Comparison of ENCODE assay signal across 1 cellular context in the genomic region with DNA sequence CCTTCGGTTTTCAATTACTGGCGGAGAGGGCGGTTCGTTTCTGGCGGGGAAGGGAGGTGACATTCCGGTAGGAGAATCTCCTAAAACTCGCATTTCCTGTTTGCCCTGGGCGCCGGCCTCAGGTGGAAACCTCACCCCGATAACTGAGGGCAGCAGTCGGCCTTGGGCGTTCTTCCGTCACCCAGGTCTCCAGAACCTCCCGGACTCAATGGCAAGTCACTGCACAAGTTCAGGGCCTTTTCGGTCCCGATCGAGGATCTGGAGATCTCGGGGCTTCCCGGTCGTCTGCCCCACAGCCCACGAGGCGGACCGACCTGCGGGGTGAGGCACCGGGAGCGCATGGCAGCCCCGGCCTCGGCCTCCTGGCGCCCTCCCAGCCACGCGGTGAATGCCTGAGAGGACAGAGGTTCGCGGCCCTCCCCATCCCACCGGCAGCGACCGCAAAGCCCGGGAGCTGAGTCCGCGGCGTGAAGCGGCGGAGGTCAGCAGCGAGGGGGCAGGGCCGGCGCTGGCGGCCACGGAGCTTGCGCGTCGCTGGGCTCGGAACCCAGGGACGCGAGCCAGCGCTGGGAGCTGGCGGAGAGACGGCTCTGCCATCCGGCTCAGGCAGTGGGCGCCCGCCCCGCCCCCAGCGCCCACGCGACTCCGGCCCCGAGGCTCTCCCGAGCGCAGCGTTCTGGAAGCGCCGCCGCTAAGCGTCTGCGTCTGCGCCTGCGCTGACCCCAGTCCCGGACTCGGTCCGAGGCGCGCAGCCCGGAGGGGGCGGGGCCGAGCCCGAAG.
TF ChIP-seq lines count a peak whose summit lies in the region.

No MANE protein-coding gene starts in this region.

TF ChIP-seq in HepG2, 621 proteins besides CTCF, POLR2A, EP300 and RAD21 (continues in another document):
- TF ChIP-seq EZH2 (conservative IDR thresholded peaks at IDR 0.05; ENCODE audit: low read depth, low read length) (no peak), MAFG (CRISPR knock-in tag; IDR thresholded peaks at IDR 0.05) (no peak), CBX5 (CRISPR knock-in tag; IDR thresholded peaks at IDR 0.05; ENCODE audit: borderline replicate concordance) (no peak; the same call in 1 of the 2 replicates), NFRKB (IDR thresholded peaks at IDR 0.05) (no peak), PHF21A (CRISPR knock-in tag; IDR thresholded peaks at IDR 0.05) (peak; percentile 81), NR1H2 (CRISPR knock-in tag; IDR thresholded peaks at IDR 0.05; ENCODE audit: borderline replicate concordance, low read depth) (peak; percentile 22; the same call in 1 of the 2 replicates), RFX1 (IDR thresholded peaks at IDR 0.05) (no peak), REXO4 (CRISPR knock-in tag; IDR thresholded peaks at IDR 0.05; ENCODE audit: borderline replicate concordance) (peak; percentile 61; the same call in 1 of the 2 replicates), ZNF10 (CRISPR knock-in tag; IDR thresholded peaks at IDR 0.05; ENCODE audit: borderline replicate concordance, low read depth) (no peak), ZNF367 (CRISPR knock-in tag; IDR thresholded peaks at IDR 0.05; ENCODE audit: borderline replicate concordance) (peak; percentile 62; the same call in 1 of the 2 replicates), ZNF652 (CRISPR knock-in tag; IDR thresholded peaks at IDR 0.05; ENCODE audit: borderline replicate concordance, low read depth) (no peak), KDM2A (CRISPR knock-in tag; IDR thresholded peaks at IDR 0.05; ENCODE audit: borderline replicate concordance, low read depth) (no peak; the same call in none of the 2 replicates), ZNF496 (CRISPR knock-in tag; IDR thresholded peaks at IDR 0.05; ENCODE audit: insufficient replicate concordance) (no peak), ZNF224 (CRISPR knock-in tag; IDR thresholded peaks at IDR 0.05) (no peak), ZNF556 (CRISPR knock-in tag; IDR thresholded peaks at IDR 0.05; ENCODE audit: borderline replicate concordance) (0 out of 2 replicates have a peak, but pooled peaks have one; percentile 49), ARNTL (CRISPR knock-in tag; IDR thresholded peaks at IDR 0.05) (no peak), ZNF468 (CRISPR knock-in tag; IDR thresholded peaks at IDR 0.05) (0 out of 2 replicates have a peak, but pooled peaks have one; percentile 65), ZFP62 (CRISPR knock-in tag; IDR thresholded peaks at IDR 0.05) (no peak), DPF2 (CRISPR knock-in tag; IDR thresholded peaks at IDR 0.05; ENCODE audit: borderline replicate concordance, low read depth) (no peak), ZNF879 (CRISPR knock-in tag; IDR thresholded peaks at IDR 0.05) (no peak), ZC3H13 (CRISPR knock-in tag; IDR thresholded peaks at IDR 0.05) (0 out of 2 replicates have a peak, but pooled peaks have one; percentile 66), CHD2 (IDR thresholded peaks at IDR 0.05; ENCODE audit: low read depth, low read length) (no peak), ZNF678 (CRISPR knock-in tag; IDR thresholded peaks at IDR 0.05) (no peak), TMF1 (CRISPR knock-in tag; IDR thresholded peaks at IDR 0.05; ENCODE audit: low read depth) (peak; percentile 92), SMAD3 (CRISPR knock-in tag; IDR thresholded peaks at IDR 0.05) (0 out of 2 replicates have a peak, but pooled peaks have one; percentile 36), ZNF569 (CRISPR knock-in tag; IDR thresholded peaks at IDR 0.05; ENCODE audit: borderline replicate concordance) (no peak), LRRFIP1 (CRISPR knock-in tag; conservative IDR thresholded peaks at IDR 0.05) (no peak), ZNF326 (CRISPR knock-in tag; IDR thresholded peaks at IDR 0.05; ENCODE audit: borderline replicate concordance) (no peak), ZIK1 (CRISPR knock-in tag; IDR thresholded peaks at IDR 0.05; ENCODE audit: borderline replicate concordance, low read depth) (peak; percentile 44; the same call in 1 of the 2 replicates), ZNF788 (CRISPR knock-in tag; IDR thresholded peaks at IDR 0.05; ENCODE audit: borderline replicate concordance) (peak; percentile 52; the same call in 1 of the 2 replicates), ZNF329 (CRISPR knock-in tag; IDR thresholded peaks at IDR 0.05; ENCODE audit: low read depth) (no peak), MLLT10 (CRISPR knock-in tag; IDR thresholded peaks at IDR 0.05) (no peak), RFXANK (CRISPR knock-in tag; IDR thresholded peaks at IDR 0.05) (no peak), ZNF205 (CRISPR knock-in tag; IDR thresholded peaks at IDR 0.05) (0 out of 2 replicates have a peak, but pooled peaks have one; percentile 28), KMT2B (CRISPR knock-in tag; IDR thresholded peaks at IDR 0.05) (peak; percentile 10; the same call in 1 of the 2 replicates), E2F2 (CRISPR knock-in tag; IDR thresholded peaks at IDR 0.05; ENCODE audit: borderline replicate concordance) (no peak), POLR2G (IDR thresholded peaks at IDR 0.05; ENCODE audit: low read depth, low read length) (peak; percentile 83), ZMAT5 (CRISPR knock-in tag; IDR thresholded peaks at IDR 0.05; ENCODE audit: borderline replicate concordance, low read depth) (no peak)
- TF ChIP-seq, protein P1, sequence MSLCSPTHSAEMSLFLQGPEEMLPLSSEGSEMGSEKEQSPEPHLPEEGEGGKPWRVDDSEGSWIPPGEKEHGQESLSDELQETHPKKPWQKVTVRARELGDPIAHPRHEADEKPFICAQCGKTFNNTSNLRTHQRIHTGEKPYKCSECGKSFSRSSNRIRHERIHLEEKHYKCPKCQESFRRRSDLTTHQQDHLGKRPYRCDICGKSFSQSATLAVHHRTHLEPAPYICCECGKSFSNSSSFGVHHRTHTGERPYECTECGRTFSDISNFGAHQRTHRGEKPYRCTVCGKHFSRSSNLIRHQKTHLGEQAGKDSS (CRISPR knock-in tag; IDR thresholded peaks at IDR 0.05; ENCODE audit: borderline replicate concordance, low read depth): no peak
- TF ChIP-seq, protein P2, sequence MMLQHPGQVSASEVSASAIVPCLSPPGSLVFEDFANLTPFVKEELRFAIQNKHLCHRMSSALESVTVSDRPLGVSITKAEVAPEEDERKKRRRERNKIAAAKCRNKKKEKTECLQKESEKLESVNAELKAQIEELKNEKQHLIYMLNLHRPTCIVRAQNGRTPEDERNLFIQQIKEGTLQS (CRISPR knock-in tag; IDR thresholded peaks at IDR 0.05): 0 out of 2 replicates have a peak, but pooled peaks have one; percentile 16
- TF ChIP-seq, protein P3, sequence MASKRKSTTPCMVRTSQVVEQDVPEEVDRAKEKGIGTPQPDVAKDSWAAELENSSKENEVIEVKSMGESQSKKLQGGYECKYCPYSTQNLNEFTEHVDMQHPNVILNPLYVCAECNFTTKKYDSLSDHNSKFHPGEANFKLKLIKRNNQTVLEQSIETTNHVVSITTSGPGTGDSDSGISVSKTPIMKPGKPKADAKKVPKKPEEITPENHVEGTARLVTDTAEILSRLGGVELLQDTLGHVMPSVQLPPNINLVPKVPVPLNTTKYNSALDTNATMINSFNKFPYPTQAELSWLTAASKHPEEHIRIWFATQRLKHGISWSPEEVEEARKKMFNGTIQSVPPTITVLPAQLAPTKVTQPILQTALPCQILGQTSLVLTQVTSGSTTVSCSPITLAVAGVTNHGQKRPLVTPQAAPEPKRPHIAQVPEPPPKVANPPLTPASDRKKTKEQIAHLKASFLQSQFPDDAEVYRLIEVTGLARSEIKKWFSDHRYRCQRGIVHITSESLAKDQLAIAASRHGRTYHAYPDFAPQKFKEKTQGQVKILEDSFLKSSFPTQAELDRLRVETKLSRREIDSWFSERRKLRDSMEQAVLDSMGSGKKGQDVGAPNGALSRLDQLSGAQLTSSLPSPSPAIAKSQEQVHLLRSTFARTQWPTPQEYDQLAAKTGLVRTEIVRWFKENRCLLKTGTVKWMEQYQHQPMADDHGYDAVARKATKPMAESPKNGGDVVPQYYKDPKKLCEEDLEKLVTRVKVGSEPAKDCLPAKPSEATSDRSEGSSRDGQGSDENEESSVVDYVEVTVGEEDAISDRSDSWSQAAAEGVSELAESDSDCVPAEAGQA (IDR thresholded peaks at IDR 0.05; ENCODE audit: low read depth): no peak
- TF ChIP-seq, protein P3 (CRISPR knock-in tag; IDR thresholded peaks at IDR 0.05; ENCODE audit: borderline replicate concordance): no peak
- TF ChIP-seq, protein P4, sequence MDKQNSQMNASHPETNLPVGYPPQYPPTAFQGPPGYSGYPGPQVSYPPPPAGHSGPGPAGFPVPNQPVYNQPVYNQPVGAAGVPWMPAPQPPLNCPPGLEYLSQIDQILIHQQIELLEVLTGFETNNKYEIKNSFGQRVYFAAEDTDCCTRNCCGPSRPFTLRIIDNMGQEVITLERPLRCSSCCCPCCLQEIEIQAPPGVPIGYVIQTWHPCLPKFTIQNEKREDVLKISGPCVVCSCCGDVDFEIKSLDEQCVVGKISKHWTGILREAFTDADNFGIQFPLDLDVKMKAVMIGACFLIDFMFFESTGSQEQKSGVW (CRISPR knock-in tag; IDR thresholded peaks at IDR 0.05; ENCODE audit: borderline replicate concordance): no peak
- TF ChIP-seq, protein P5, sequence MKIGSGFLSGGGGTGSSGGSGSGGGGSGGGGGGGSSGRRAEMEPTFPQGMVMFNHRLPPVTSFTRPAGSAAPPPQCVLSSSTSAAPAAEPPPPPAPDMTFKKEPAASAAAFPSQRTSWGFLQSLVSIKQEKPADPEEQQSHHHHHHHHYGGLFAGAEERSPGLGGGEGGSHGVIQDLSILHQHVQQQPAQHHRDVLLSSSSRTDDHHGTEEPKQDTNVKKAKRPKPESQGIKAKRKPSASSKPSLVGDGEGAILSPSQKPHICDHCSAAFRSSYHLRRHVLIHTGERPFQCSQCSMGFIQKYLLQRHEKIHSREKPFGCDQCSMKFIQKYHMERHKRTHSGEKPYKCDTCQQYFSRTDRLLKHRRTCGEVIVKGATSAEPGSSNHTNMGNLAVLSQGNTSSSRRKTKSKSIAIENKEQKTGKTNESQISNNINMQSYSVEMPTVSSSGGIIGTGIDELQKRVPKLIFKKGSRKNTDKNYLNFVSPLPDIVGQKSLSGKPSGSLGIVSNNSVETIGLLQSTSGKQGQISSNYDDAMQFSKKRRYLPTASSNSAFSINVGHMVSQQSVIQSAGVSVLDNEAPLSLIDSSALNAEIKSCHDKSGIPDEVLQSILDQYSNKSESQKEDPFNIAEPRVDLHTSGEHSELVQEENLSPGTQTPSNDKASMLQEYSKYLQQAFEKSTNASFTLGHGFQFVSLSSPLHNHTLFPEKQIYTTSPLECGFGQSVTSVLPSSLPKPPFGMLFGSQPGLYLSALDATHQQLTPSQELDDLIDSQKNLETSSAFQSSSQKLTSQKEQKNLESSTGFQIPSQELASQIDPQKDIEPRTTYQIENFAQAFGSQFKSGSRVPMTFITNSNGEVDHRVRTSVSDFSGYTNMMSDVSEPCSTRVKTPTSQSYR (CRISPR knock-in tag; IDR thresholded peaks at IDR 0.05; ENCODE audit: borderline replicate concordance): peak; percentile 81
- TF ChIP-seq, protein P6, sequence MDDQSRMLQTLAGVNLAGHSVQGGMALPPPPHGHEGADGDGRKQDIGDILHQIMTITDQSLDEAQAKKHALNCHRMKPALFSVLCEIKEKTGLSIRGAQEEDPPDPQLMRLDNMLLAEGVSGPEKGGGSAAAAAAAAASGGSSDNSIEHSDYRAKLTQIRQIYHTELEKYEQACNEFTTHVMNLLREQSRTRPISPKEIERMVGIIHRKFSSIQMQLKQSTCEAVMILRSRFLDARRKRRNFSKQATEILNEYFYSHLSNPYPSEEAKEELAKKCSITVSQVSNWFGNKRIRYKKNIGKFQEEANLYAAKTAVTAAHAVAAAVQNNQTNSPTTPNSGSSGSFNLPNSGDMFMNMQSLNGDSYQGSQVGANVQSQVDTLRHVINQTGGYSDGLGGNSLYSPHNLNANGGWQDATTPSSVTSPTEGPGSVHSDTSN (CRISPR knock-in tag; IDR thresholded peaks at IDR 0.05; ENCODE audit: borderline replicate concordance): no peak
